Comparison of ENCODE assay signal across 9 cellular contexts in genomic region chr19:2049741-2050348, GRCh38. TPM values are rescaled to one million over a fixed set of nuclear protein-coding genes. Genes with fewer than 3 reads are reported as not detected.
A peak's percentile ranks its signal among the peaks of the same experiment; 100 is the strongest.
DNase-seq lines count a peak whose midpoint lies in the region; ATAC-seq, FAIRE-seq and TF ChIP-seq lines count a peak whose summit lies in the region.
"Had no signal": no experiment of that assay in that cellular context is flagged by ENCODE, and none has a peak within 500 bp of the region (broad histone marks: within the 10 kb centered on the region; RNA-seq: fewer than 3 reads in every experiment).

No MANE protein-coding gene starts in this region.

- H3K9me3 ChIP-seq in SJCRH30 (replicated peaks) (no peaks in the 10 kb centered on the region), pancreas (no peaks in the 10 kb centered on the region)

- TF ChIP-seq CTCF in pancreas (IDR thresholded peaks at IDR 0.05), result no peak

- H3K27ac ChIP-seq in SJCRH30, result no peak overlapping the region
- peak overlapping the region; percentile 93 to 98 (median 97) for H3K27ac ChIP-seq in pancreas

- intact Hi-C loops in left cardiac atrium (cut with DNase I), result no loop called here
- intact Hi-C loops in pancreas (cut with DNase I), result no loop called here

- H3K4me3 ChIP-seq in SJCRH30 (peak overlapping the region; percentile 77), pancreas (peak overlapping the region; percentile 71 to 98 (median 92))

- WGBS in pancreas, 2 donors, result 0 to 1% methylated on average over 14 to 16 of the region's 16 CpGs

- ATAC-seq in left cardiac atrium, result peak; percentile 46 to 61
- ATAC-seq in pancreas, result peak; percentile 59 to 70 (median 69)
- ATAC-seq in GM18867 (IDR thresholded peaks at IDR 0.05; ENCODE audit: unreplicated experiment), result no peak

- no peak for FAIRE-seq in pancreas (lab: Jason Lieb, UNC)
- FAIRE-seq: A204.1 had no signal

- peaks cover 2% of the 10 kb centered on the region; the same call in 1 of the 2 replicates for H3K36me3 ChIP-seq in SJCRH30
- peaks cover 0 to 6% (median 5%) of the 10 kb centered on the region in 3 donors for H3K36me3 ChIP-seq in pancreas

- H3K27me3 ChIP-seq in SJCRH30, result no peaks in the 10 kb centered on the region
- no peaks in the 10 kb centered on the region for H3K27me3 ChIP-seq in pancreas

- peaks cover 11% of the 10 kb centered on the region for H3K4me1 ChIP-seq in SJCRH30
- peaks cover 41 to 64% (median 57%) of the 10 kb centered on the region in 3 donors for H3K4me1 ChIP-seq in pancreas

- DNase-seq in DMS 273 (lab: John Stamatoyannopoulos, UW; ENCODE audit: unreplicated experiment) (peak; percentile 66), DMS 273 treated with DMSO at 0.1 percent for 48 hours (lab: John Stamatoyannopoulos, UW) (no peak), HUDEP-2 (lab: John Stamatoyannopoulos, UW; ENCODE audit: unreplicated experiment in 76 of 76) (peak in 45 of 76 experiments; percentile 19 to 91 (median 51)), SJCRH30 (peak; percentile 58 to 59), amniotic epithelial cell (ENCODE audit: low read depth) (peak; percentile 75), left cardiac atrium (peak; percentile 80), pancreas (peak; percentile 89 to 96 (median 94))

RNA-seq across cellular contexts. Expression of gene MKNK2, which starts 1.2 kb away (rescaled TPM):
- 33.2 and 34.5 TPM in 2 replicates for total RNA-seq in SJCRH30 (2014; rRNA removed; shearing (Covaris generic))
- 100 to 1,000 TPM; 127 to 174 TPM for total RNA-seq in left cardiac atrium
- 100 to 1,000 TPM; 178 to 446 (median 252) TPM for total RNA-seq in pancreas
- polyA plus RNA-seq in pancreas, result 100 to 1,000 TPM; 102 to 143 TPM

RNA-seq across cellular contexts. Expression of gene BTBD2, which starts 34.3 kb away (rescaled TPM):
- 13.9 and 16.2 TPM in 2 replicates for total RNA-seq in SJCRH30 (2014; rRNA removed; shearing (Covaris generic))
- total RNA-seq in left cardiac atrium (10 to 100 TPM; 51.4 to 54.3 TPM), pancreas (10 to 100 TPM; 33.9 to 46.4 (median 36.6) TPM)
- polyA plus RNA-seq in pancreas, result 10 to 100 TPM; 35.6 to 44.4 TPM

RNA-seq across cellular contexts. Expression of gene MOB3A, which starts 46.3 kb away (rescaled TPM):
- total RNA-seq in SJCRH30 (2014; rRNA removed; shearing (Covaris generic)), result 6.9 and 9.2 TPM in 2 replicates
- total RNA-seq in left cardiac atrium (10 to 100 TPM; 24.9 to 28.6 TPM), pancreas (10 to 100 TPM; 14.5 to 26.0 (median 17.4) TPM)
- 10 to 100 TPM in 1 of 2 donors, 1 to 10 TPM in 1; 9.2 to 11.1 TPM for polyA plus RNA-seq in pancreas

RNA-seq across cellular contexts. Expression of gene IZUMO4, which starts 46.9 kb away (rescaled TPM):
- total RNA-seq in SJCRH30 (2014; rRNA removed; shearing (Covaris generic)), result 0.38 TPM in 1 of 2 replicates, not detected in the other
- total RNA-seq in left cardiac atrium, result 1 to 10 TPM in 1 of 2 donors, under 1 TPM in 1; 0.89 to 2.3 TPM
- total RNA-seq in pancreas, result 10 to 100 TPM in 1 of 6 donors, 1 to 10 TPM in 5; 5.2 to 10.5 (median 7.0) TPM
- polyA plus RNA-seq in pancreas, result 10 to 100 TPM; 32.8 to 42.2 TPM
